24 cellular contexts compared by ENCODE assay signal in genomic region chrX:50627696-50628095, GRCh38.
DNase-seq lines count a peak whose midpoint lies in the region; ATAC-seq, FAIRE-seq and TF ChIP-seq lines count a peak whose summit lies in the region.
"Had no signal": no experiment of that assay in that cellular context is flagged by ENCODE, and none has a peak within 500 bp of the region (broad histone marks: within the 10 kb centered on the region; RNA-seq: fewer than 3 reads in every experiment).

No MANE protein-coding gene starts in this region.

- no peak for FAIRE-seq in RCC 7860 (lab: Jason Lieb, UNC)
- FAIRE-seq: A204.1, GM12891, GM18507 had no signal

- H3K9me3 Mint-ChIP-seq in progenitor cell of endocrine pancreas (ENCODE audit: low read depth) = peaks cover 9% of the 10 kb centered on the region
- H3K9me3 Mint-ChIP-seq in type B pancreatic cell = no peaks in the 10 kb centered on the region
- H3K9me3 Mint-ChIP-seq: CD4-positive, alpha-beta memory T cell; GM23338 had no signal

- no peaks in the 10 kb centered on the region for H3K36me3 ChIP-seq in left ventricle myocardium inferior
- H3K36me3 ChIP-seq: BE2C; BLaER1 treated with 17β-estradiol and CSF1 and Interleukin-3, amounts not matched to agents 10 nM and 100 nM had no signal

- peaks cover 8% of the 10 kb centered on the region for H3K4me1 ChIP-seq in left ventricle myocardium inferior
- H3K4me1 ChIP-seq: BE2C; BLaER1 treated with 17β-estradiol and CSF1 and Interleukin-3, amounts not matched to agents 10 nM and 100 nM had no signal

- H3K4me1 Mint-ChIP-seq in progenitor cell of endocrine pancreas (ENCODE audit: low read depth) (peaks cover 11% of the 10 kb centered on the region), type B pancreatic cell (ENCODE audit: unreplicated experiment) (no peaks in the 10 kb centered on the region)
- H3K4me1 Mint-ChIP-seq: CD4-positive, alpha-beta memory T cell had no signal

- DNase-seq in left ventricle myocardium inferior (no peak), left cardiac atrium (no peak), islet precursor cell (peak; percentile 92), progenitor cell of endocrine pancreas (ENCODE audit: low spot score, unreplicated experiment) (no peak), DMS114 treated with DMSO at 0.1 percent for 48 hours (lab: John Stamatoyannopoulos, UW; ENCODE audit: unreplicated experiment) (no peak), type B pancreatic cell (ENCODE audit: extremely low spot score, unreplicated experiment) (no peak), RCC 7860 (ENCODE audit: low spot score) (no peak)
- DNase-seq: ACHN; AML-193; BE2C; CD4-positive, alpha-beta memory T cell; COR-L47; DMS79; EL; GF-D8; H9 had no signal

- H3K27ac Mint-ChIP-seq in progenitor cell of endocrine pancreas (peak overlapping the region; percentile 23), type B pancreatic cell (no peak overlapping the region)
- H3K27ac Mint-ChIP-seq: CD14-positive monocyte; CD4-positive, alpha-beta memory T cell; GM23338; H9 had no signal

- H3K27me3 ChIP-seq in left ventricle myocardium inferior (ENCODE audit: low read depth) = no peaks in the 10 kb centered on the region
- H3K27me3 ChIP-seq: BE2C had no signal

- H3K27me3 Mint-ChIP-seq in progenitor cell of endocrine pancreas (no peaks in the 10 kb centered on the region), type B pancreatic cell (no peaks in the 10 kb centered on the region)

- intact Hi-C loops in left ventricle myocardium inferior (cut with micrococcal nuclease) (no loop called here), left cardiac atrium (cut with DNase I) (no loop called here)

- H3K4me3 Mint-ChIP-seq in progenitor cell of endocrine pancreas (ENCODE audit: low read depth) = no peak overlapping the region
- H3K4me3 Mint-ChIP-seq in type B pancreatic cell = no peak overlapping the region
- H3K4me3 Mint-ChIP-seq: CD14-positive monocyte; CD4-positive, alpha-beta memory T cell; GM23338; H9 had no signal

- ATAC-seq in left cardiac atrium = no peak
- ATAC-seq: GM23338, HCT116 had no signal

- peak overlapping the region; percentile 30 for H3K27ac ChIP-seq in left ventricle myocardium inferior (replicated peaks)
- H3K27ac ChIP-seq: 22Rv1; BLaER1 treated with 17β-estradiol and CSF1 and Interleukin-3, amounts not matched to agents 10 nM and 100 nM had no signal

- peaks cover 2% of the 10 kb centered on the region for H3K36me3 Mint-ChIP-seq in progenitor cell of endocrine pancreas (ENCODE audit: insufficient read depth)
- H3K36me3 Mint-ChIP-seq in type B pancreatic cell = no peaks in the 10 kb centered on the region
- H3K36me3 Mint-ChIP-seq: CD14-positive monocyte; CD4-positive, alpha-beta memory T cell had no signal

- TF ChIP-seq CTCF in left ventricle myocardium inferior (IDR thresholded peaks at IDR 0.05; ENCODE audit: borderline replicate concordance) (no peak), progenitor cell of endocrine pancreas (IDR thresholded peaks at IDR 0.05; ENCODE audit: unreplicated experiment) (no peak), type B pancreatic cell (conservative IDR thresholded peaks at IDR 0.05) (no peak)

- H3K9me3 ChIP-seq in left ventricle myocardium inferior (replicated peaks) = no peaks in the 10 kb centered on the region
- H3K9me3 ChIP-seq: BE2C had no signal

- no peak overlapping the region for H3K4me3 ChIP-seq in left ventricle myocardium inferior
- H3K4me3 ChIP-seq: BLaER1 treated with 17β-estradiol and CSF1 and Interleukin-3, amounts not matched to agents 10 nM and 100 nM; GM23338 had no signal
